In the genomic region with DNA sequence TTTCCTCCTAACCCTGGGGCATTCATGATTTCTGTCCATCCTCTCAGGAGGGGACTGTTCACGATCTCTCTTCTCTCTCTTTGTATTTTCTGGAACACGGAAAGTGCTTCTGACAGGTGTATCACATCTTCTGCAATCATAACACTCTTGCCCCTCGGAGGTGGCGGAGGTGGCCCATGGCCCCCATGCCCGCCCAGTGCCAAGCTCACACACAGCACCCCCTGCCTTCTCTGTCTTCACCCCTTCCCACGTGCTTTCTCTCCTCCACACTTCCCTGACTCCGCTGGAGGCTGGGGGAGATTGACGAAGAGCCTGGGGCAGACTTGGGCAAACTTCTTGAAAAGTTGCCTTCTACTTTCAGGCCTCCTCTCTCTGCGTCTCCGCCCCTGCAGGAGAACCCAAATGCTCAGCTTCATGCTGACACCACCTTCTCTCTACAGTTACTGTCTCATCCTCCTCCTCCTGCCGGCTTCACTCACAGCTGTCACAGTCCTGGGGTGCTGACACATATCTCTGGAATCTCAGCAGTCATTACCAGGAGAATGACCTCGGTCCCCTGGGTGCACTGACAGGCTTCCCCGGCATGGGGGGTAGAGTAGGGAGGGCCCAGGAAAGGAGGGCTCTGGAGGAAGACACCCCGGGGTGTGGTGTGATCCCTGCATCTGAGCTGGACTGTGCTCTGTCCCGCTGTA, we compare ENCODE assay signal across 2 cellular contexts.
TF ChIP-seq lines count a peak whose summit lies in the region.

No MANE protein-coding gene starts in this region.

TF ChIP-seq in SK-N-SH treated with all-trans-retinoic acid at 6 μM for 48 hours, 23 proteins besides CTCF, POLR2A, EP300 and RAD21 (continued from another document):
- TF ChIP-seq ZNF8 (CRISPR knock-in tag; IDR thresholded peaks at IDR 0.05), result no peak
- no peak for TF ChIP-seq BACH2 (CRISPR knock-in tag; IDR thresholded peaks at IDR 0.05; ENCODE audit: borderline replicate concordance)
- no peak for TF ChIP-seq PPARA (CRISPR knock-in tag; IDR thresholded peaks at IDR 0.05; ENCODE audit: borderline replicate concordance)
- no peak for TF ChIP-seq TCF4 (CRISPR knock-in tag; IDR thresholded peaks at IDR 0.05; ENCODE audit: borderline replicate concordance)
- TF ChIP-seq ZC3H10 (CRISPR knock-in tag; IDR thresholded peaks at IDR 0.05), result no peak
- TF ChIP-seq ARNTL (CRISPR knock-in tag; IDR thresholded peaks at IDR 0.05; ENCODE audit: borderline replicate concordance, low read depth), result no peak
- TF ChIP-seq TOX (CRISPR knock-in tag; IDR thresholded peaks at IDR 0.05; ENCODE audit: borderline replicate concordance), result no peak
- no peak for TF ChIP-seq GLIS3 (CRISPR knock-in tag; IDR thresholded peaks at IDR 0.05)
- TF ChIP-seq, protein P1, sequence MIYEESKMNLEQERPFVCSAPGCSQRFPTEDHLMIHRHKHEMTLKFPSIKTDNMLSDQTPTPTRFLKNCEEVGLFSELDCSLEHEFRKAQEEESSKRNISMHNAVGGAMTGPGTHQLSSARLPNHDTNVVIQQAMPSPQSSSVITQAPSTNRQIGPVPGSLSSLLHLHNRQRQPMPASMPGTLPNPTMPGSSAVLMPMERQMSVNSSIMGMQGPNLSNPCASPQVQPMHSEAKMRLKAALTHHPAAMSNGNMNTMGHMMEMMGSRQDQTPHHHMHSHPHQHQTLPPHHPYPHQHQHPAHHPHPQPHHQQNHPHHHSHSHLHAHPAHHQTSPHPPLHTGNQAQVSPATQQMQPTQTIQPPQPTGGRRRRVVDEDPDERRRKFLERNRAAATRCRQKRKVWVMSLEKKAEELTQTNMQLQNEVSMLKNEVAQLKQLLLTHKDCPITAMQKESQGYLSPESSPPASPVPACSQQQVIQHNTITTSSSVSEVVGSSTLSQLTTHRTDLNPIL (CRISPR knock-in tag; IDR thresholded peaks at IDR 0.05; ENCODE audit: low read depth), result no peak
- TF ChIP-seq, protein P2, sequence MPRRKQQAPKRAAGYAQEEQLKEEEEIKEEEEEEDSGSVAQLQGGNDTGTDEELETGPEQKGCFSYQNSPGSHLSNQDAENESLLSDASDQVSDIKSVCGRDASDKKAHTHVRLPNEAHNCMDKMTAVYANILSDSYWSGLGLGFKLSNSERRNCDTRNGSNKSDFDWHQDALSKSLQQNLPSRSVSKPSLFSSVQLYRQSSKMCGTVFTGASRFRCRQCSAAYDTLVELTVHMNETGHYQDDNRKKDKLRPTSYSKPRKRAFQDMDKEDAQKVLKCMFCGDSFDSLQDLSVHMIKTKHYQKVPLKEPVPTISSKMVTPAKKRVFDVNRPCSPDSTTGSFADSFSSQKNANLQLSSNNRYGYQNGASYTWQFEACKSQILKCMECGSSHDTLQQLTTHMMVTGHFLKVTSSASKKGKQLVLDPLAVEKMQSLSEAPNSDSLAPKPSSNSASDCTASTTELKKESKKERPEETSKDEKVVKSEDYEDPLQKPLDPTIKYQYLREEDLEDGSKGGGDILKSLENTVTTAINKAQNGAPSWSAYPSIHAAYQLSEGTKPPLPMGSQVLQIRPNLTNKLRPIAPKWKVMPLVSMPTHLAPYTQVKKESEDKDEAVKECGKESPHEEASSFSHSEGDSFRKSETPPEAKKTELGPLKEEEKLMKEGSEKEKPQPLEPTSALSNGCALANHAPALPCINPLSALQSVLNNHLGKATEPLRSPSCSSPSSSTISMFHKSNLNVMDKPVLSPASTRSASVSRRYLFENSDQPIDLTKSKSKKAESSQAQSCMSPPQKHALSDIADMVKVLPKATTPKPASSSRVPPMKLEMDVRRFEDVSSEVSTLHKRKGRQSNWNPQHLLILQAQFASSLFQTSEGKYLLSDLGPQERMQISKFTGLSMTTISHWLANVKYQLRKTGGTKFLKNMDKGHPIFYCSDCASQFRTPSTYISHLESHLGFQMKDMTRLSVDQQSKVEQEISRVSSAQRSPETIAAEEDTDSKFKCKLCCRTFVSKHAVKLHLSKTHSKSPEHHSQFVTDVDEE (CRISPR knock-in tag; IDR thresholded peaks at IDR 0.05), result no peak
- no peak for TF ChIP-seq ZNF70 (CRISPR knock-in tag; IDR thresholded peaks at IDR 0.05)
- TF ChIP-seq ESRRG (CRISPR knock-in tag; IDR thresholded peaks at IDR 0.05), result no peak
- TF ChIP-seq, protein P3, sequence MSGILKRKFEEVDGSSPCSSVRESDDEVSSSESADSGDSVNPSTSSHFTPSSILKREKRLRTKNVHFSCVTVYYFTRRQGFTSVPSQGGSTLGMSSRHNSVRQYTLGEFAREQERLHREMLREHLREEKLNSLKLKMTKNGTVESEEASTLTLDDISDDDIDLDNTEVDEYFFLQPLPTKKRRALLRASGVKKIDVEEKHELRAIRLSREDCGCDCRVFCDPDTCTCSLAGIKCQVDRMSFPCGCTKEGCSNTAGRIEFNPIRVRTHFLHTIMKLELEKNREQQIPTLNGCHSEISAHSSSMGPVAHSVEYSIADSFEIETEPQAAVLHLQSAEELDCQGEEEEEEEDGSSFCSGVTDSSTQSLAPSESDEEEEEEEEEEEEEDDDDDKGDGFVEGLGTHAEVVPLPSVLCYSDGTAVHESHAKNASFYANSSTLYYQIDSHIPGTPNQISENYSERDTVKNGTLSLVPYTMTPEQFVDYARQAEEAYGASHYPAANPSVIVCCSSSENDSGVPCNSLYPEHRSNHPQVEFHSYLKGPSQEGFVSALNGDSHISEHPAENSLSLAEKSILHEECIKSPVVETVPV (CRISPR knock-in tag; IDR thresholded peaks at IDR 0.05), result no peak
- TF ChIP-seq ZFP3 (CRISPR knock-in tag; IDR thresholded peaks at IDR 0.05), result no peak
- TF ChIP-seq CSDC2 (CRISPR knock-in tag; IDR thresholded peaks at IDR 0.05), result no peak
- no peak for TF ChIP-seq SNAI2 (CRISPR knock-in tag; IDR thresholded peaks at IDR 0.05)
- no peak for TF ChIP-seq RARB (CRISPR knock-in tag; IDR thresholded peaks at IDR 0.05)
TF ChIP-seq in SK-N-SH treated with all-trans-retinoic acid at 6 μM for 48 hours: peak in this region for 0.

TF ChIP-seq in SK-N-SH, 30 proteins besides CTCF, POLR2A, EP300 and RAD21 (continued from another document):
- TF ChIP-seq, protein P4, sequence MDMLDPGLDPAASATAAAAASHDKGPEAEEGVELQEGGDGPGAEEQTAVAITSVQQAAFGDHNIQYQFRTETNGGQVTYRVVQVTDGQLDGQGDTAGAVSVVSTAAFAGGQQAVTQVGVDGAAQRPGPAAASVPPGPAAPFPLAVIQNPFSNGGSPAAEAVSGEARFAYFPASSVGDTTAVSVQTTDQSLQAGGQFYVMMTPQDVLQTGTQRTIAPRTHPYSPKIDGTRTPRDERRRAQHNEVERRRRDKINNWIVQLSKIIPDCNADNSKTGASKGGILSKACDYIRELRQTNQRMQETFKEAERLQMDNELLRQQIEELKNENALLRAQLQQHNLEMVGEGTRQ (IDR thresholded peaks at IDR 0.05; ENCODE audit: borderline replicate concordance, low read depth, low read length), result no peak
- TF ChIP-seq TCF12 (IDR thresholded peaks at IDR 0.05) (no peak), ELF1 (IDR thresholded peaks at IDR 0.05) (no peak), EZH2phosphoT487 (IDR thresholded peaks at IDR 0.05; ENCODE audit: borderline replicate concordance, low read depth) (no peak)
